In the genomic region with DNA sequence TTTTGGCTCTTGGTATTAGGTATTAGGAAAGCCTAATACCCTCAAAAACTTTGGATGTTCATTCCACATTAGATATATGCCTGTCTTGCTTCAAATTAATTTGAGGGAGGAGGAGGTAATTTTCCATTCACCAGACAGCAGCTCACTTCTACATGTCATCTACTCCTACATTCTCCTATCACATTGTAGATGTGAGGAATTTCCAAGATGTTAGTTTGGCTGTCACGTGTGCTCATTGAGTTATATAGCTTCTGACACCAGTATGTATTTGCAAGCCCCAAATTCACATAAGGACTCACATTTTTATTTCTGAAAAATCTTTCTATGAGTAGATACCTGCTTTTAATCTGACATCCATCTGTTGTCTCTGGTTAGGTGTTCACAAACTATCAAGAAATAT, we compare ENCODE assay signal across 5 cellular contexts. TPM values are rescaled to one million over a fixed set of nuclear protein-coding genes. Genes with fewer than 3 reads are reported as not detected.
"Had no signal": no experiment of that assay in that cellular context is flagged by ENCODE, and none has a peak within 500 bp of the region (broad histone marks: within the 10 kb centered on the region; RNA-seq: fewer than 3 reads in every experiment).

No MANE protein-coding gene starts in this region.

- ATAC-seq: GM23338 had no signal

- DNase-seq: H9, HCEC 1CT, HFFc6, KBM-7 had no signal

- H3K4me2 ChIP-seq: GM23338 had no signal

- H2AFZ ChIP-seq: GM23338 had no signal

- H3K4me3 ChIP-seq: GM23338 had no signal

RNA-seq across cellular contexts. Expression of gene SMKR1, which starts 22.5 kb away (rescaled TPM):
- total RNA-seq: GM23338, HFFc6 had no signal
